1 cellular context compared by ENCODE assay signal in the genomic region with DNA sequence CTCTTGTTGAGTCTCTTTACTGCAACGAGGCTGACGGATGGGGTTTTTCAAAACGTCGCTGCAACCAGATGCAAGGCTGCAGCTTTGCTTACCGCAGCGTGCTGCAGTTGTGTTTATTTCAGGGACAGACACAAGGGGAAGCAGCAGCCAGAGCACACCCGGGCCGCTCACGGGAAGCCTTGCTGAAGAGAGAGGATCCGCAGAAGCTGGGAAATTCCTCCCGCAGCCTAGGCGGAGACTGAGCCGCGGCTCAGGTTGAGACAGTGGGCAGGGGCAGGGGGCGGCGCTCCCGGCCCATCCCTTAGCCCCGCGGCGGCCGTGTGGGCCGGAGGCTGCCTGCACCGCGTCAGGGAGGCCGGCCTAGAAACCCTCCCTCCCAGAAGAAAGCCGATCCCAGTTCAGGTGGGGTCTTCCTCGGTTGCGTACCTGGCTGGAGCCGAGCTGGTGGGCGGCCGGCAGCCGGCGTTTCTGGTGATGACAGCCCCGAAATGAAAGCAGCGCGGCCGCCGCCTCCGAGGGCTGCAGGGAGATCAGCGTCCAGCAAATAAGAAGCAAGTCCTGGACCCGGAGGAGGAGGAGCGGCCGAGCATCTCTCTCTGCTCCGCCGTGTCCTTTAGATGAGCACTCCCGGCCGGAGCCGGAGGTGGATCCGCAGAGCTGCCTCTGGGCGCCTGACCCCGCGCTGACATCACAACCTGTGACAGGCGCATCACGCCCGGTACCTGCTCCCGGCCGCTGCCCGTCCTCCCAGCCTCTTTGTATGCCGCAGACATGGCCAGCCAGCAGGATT.
A peak's percentile ranks its signal among the peaks of the same experiment; 100 is the strongest.
TF ChIP-seq lines count a peak whose summit lies in the region.

A gene (plus strand): TSS at position 750 of the 790 bp plus-strand sequence. CDS start 22 bp downstream, at position 772.

TF ChIP-seq in HepG2, 621 proteins besides CTCF, POLR2A, EP300 and RAD21 (continued from another document and continues in another):
- TF ChIP-seq, protein P1, sequence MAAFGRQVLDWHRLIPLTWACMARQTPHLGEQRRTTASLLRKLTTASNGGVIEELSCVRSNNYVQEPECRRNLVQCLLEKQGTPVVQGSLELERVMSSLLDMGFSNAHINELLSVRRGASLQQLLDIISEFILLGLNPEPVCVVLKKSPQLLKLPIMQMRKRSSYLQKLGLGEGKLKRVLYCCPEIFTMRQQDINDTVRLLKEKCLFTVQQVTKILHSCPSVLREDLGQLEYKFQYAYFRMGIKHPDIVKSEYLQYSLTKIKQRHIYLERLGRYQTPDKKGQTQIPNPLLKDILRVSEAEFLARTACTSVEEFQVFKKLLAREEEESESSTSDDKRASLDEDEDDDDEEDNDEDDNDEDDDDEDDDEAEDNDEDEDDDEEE (CRISPR knock-in tag; IDR thresholded peaks at IDR 0.05): no peak
- TF ChIP-seq ZSCAN25 (CRISPR knock-in tag; IDR thresholded peaks at IDR 0.05): 0 out of 2 replicates have a peak, but pooled peaks have one; percentile 18
- TF ChIP-seq ZBTB20 (CRISPR knock-in tag; IDR thresholded peaks at IDR 0.05; ENCODE audit: borderline replicate concordance, low read depth): 0 out of 2 replicates have a peak, but pooled peaks have one; percentile 48
- no peak for TF ChIP-seq TRIM24 (CRISPR knock-in tag; IDR thresholded peaks at IDR 0.05)
- TF ChIP-seq CBX5 (CRISPR knock-in tag; IDR thresholded peaks at IDR 0.05; ENCODE audit: borderline replicate concordance): peak; percentile 34; the same call in 1 of the 2 replicates
- no peak for TF ChIP-seq ZBTB42 (CRISPR knock-in tag; IDR thresholded peaks at IDR 0.05)
- TF ChIP-seq, protein P2, sequence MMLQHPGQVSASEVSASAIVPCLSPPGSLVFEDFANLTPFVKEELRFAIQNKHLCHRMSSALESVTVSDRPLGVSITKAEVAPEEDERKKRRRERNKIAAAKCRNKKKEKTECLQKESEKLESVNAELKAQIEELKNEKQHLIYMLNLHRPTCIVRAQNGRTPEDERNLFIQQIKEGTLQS (CRISPR knock-in tag; IDR thresholded peaks at IDR 0.05): 0 out of 2 replicates have a peak, but pooled peaks have one; percentile 40
- TF ChIP-seq ZFP36L2 (CRISPR knock-in tag; IDR thresholded peaks at IDR 0.05): no peak
- no peak for TF ChIP-seq PCBP2 (optimal IDR thresholded peaks at IDR 0.05; ENCODE audit: low read depth, low read length, poor library complexity, severe bottlenecking)
- TF ChIP-seq, protein P3, sequence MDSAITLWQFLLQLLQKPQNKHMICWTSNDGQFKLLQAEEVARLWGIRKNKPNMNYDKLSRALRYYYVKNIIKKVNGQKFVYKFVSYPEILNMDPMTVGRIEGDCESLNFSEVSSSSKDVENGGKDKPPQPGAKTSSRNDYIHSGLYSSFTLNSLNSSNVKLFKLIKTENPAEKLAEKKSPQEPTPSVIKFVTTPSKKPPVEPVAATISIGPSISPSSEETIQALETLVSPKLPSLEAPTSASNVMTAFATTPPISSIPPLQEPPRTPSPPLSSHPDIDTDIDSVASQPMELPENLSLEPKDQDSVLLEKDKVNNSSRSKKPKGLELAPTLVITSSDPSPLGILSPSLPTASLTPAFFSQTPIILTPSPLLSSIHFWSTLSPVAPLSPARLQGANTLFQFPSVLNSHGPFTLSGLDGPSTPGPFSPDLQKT (CRISPR knock-in tag; IDR thresholded peaks at IDR 0.05; ENCODE audit: borderline replicate concordance): no peak
- no peak for TF ChIP-seq ZNF75D (CRISPR knock-in tag; IDR thresholded peaks at IDR 0.05; ENCODE audit: borderline replicate concordance)
- TF ChIP-seq, protein P4, sequence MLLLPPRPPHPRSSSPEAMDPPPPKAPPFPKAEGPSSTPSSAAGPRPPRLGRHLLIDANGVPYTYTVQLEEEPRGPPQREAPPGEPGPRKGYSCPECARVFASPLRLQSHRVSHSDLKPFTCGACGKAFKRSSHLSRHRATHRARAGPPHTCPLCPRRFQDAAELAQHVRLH (CRISPR knock-in tag; IDR thresholded peaks at IDR 0.05; ENCODE audit: borderline replicate concordance, low read depth): no peak; the same call in 1 of the 2 replicates
- TF ChIP-seq ZNF607 (CRISPR knock-in tag; IDR thresholded peaks at IDR 0.05; ENCODE audit: borderline replicate concordance): no peak; the same call in 1 of the 2 replicates
- TF ChIP-seq ZNF354B (CRISPR knock-in tag; IDR thresholded peaks at IDR 0.05): no peak
- TF ChIP-seq, protein P5, sequence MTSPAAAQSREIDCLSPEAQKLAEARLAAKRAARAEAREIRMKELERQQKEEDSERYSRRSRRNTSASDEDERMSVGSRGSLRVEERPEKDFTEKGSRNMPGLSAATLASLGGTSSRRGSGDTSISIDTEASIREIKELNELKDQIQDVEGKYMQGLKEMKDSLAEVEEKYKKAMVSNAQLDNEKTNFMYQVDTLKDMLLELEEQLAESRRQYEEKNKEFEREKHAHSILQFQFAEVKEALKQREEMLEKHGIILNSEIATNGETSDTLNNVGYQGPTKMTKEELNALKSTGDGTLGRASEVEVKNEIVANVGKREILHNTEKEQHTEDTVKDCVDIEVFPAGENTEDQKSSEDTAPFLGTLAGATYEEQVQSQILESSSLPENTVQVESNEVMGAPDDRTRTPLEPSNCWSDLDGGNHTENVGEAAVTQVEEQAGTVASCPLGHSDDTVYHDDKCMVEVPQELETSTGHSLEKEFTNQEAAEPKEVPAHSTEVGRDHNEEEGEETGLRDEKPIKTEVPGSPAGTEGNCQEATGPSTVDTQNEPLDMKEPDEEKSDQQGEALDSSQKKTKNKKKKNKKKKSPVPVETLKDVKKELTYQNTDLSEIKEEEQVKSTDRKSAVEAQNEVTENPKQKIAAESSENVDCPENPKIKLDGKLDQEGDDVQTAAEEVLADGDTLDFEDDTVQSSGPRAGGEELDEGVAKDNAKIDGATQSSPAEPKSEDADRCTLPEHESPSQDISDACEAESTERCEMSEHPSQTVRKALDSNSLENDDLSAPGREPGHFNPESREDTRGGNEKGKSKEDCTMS (CRISPR knock-in tag; conservative IDR thresholded peaks at IDR 0.05): no peak
- peak; percentile 78 for TF ChIP-seq POLR2G (IDR thresholded peaks at IDR 0.05; ENCODE audit: low read depth, low read length)
- TF ChIP-seq, protein P6, sequence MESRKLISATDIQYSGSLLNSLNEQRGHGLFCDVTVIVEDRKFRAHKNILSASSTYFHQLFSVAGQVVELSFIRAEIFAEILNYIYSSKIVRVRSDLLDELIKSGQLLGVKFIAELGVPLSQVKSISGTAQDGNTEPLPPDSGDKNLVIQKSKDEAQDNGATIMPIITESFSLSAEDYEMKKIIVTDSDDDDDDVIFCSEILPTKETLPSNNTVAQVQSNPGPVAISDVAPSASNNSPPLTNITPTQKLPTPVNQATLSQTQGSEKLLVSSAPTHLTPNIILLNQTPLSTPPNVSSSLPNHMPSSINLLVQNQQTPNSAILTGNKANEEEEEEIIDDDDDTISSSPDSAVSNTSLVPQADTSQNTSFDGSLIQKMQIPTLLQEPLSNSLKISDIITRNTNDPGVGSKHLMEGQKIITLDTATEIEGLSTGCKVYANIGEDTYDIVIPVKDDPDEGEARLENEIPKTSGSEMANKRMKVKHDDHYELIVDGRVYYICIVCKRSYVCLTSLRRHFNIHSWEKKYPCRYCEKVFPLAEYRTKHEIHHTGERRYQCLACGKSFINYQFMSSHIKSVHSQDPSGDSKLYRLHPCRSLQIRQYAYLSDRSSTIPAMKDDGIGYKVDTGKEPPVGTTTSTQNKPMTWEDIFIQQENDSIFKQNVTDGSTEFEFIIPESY (CRISPR knock-in tag; IDR thresholded peaks at IDR 0.05): no peak
- TF ChIP-seq HNF4A (CRISPR knock-in tag; IDR thresholded peaks at IDR 0.05): peak; percentile 28; the same call in 1 of the 2 replicates
- no peak for TF ChIP-seq ZNF546 (CRISPR knock-in tag; conservative IDR thresholded peaks at IDR 0.05)
- peak; percentile 82 for TF ChIP-seq HOXA3 (CRISPR knock-in tag; IDR thresholded peaks at IDR 0.05)
- TF ChIP-seq, protein P7, sequence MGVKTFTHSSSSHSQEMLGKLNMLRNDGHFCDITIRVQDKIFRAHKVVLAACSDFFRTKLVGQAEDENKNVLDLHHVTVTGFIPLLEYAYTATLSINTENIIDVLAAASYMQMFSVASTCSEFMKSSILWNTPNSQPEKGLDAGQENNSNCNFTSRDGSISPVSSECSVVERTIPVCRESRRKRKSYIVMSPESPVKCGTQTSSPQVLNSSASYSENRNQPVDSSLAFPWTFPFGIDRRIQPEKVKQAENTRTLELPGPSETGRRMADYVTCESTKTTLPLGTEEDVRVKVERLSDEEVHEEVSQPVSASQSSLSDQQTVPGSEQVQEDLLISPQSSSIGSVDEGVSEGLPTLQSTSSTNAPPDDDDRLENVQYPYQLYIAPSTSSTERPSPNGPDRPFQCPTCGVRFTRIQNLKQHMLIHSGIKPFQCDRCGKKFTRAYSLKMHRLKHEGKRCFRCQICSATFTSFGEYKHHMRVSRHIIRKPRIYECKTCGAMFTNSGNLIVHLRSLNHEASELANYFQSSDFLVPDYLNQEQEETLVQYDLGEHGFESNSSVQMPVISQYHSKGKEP (CRISPR knock-in tag; IDR thresholded peaks at IDR 0.05): 0 out of 2 replicates have a peak, but pooled peaks have one; percentile 15
- TF ChIP-seq ZNF124 (CRISPR knock-in tag; IDR thresholded peaks at IDR 0.05): peak; percentile 39; the same call in 1 of the 2 replicates
- TF ChIP-seq ZNF382 (CRISPR knock-in tag; IDR thresholded peaks at IDR 0.05; ENCODE audit: borderline replicate concordance): no peak
- TF ChIP-seq NCOA2 (CRISPR knock-in tag; IDR thresholded peaks at IDR 0.05): peak; percentile 29; the same call in 1 of the 2 replicates
- no peak; the same call in 1 of the 2 replicates for TF ChIP-seq NFYB (CRISPR knock-in tag; IDR thresholded peaks at IDR 0.05)
- peak; percentile 76 for TF ChIP-seq NFKB2 (CRISPR knock-in tag; IDR thresholded peaks at IDR 0.05; ENCODE audit: borderline replicate concordance)
- TF ChIP-seq ZNF788 (CRISPR knock-in tag; IDR thresholded peaks at IDR 0.05; ENCODE audit: borderline replicate concordance): 0 out of 2 replicates have a peak, but pooled peaks have one; percentile 1
- TF ChIP-seq NR2F6 (IDR thresholded peaks at IDR 0.05): peak; percentile 17; the same call in 1 of the 2 replicates
- TF ChIP-seq NR2F6 (CRISPR knock-in tag; IDR thresholded peaks at IDR 0.05): peak; percentile 59; the same call in 1 of the 2 replicates
- TF ChIP-seq, protein P8, sequence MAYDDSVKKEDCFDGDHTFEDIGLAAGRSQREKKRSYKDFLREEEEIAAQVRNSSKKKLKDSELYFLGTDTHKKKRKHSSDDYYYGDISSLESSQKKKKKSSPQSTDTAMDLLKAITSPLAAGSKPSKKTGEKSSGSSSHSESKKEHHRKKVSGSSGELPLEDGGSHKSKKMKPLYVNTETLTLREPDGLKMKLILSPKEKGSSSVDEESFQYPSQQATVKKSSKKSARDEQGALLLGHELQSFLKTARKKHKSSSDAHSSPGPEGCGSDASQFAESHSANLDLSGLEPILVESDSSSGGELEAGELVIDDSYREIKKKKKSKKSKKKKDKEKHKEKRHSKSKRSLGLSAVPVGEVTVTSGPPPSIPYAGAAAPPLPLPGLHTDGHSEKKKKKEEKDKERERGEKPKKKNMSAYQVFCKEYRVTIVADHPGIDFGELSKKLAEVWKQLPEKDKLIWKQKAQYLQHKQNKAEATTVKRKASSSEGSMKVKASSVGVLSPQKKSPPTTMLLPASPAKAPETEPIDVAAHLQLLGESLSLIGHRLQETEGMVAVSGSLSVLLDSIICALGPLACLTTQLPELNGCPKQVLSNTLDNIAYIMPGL (CRISPR knock-in tag; IDR thresholded peaks at IDR 0.05; ENCODE audit: borderline replicate concordance in 1 of 2, low read depth in 1 of 2): peak; percentile 60 to 85; a peak in 3 of 4 replicates
- TF ChIP-seq, protein P9, sequence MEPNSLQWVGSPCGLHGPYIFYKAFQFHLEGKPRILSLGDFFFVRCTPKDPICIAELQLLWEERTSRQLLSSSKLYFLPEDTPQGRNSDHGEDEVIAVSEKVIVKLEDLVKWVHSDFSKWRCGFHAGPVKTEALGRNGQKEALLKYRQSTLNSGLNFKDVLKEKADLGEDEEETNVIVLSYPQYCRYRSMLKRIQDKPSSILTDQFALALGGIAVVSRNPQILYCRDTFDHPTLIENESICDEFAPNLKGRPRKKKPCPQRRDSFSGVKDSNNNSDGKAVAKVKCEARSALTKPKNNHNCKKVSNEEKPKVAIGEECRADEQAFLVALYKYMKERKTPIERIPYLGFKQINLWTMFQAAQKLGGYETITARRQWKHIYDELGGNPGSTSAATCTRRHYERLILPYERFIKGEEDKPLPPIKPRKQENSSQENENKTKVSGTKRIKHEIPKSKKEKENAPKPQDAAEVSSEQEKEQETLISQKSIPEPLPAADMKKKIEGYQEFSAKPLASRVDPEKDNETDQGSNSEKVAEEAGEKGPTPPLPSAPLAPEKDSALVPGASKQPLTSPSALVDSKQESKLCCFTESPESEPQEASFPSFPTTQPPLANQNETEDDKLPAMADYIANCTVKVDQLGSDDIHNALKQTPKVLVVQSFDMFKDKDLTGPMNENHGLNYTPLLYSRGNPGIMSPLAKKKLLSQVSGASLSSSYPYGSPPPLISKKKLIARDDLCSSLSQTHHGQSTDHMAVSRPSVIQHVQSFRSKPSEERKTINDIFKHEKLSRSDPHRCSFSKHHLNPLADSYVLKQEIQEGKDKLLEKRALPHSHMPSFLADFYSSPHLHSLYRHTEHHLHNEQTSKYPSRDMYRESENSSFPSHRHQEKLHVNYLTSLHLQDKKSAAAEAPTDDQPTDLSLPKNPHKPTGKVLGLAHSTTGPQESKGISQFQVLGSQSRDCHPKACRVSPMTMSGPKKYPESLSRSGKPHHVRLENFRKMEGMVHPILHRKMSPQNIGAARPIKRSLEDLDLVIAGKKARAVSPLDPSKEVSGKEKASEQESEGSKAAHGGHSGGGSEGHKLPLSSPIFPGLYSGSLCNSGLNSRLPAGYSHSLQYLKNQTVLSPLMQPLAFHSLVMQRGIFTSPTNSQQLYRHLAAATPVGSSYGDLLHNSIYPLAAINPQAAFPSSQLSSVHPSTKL (CRISPR knock-in tag; IDR thresholded peaks at IDR 0.05): peak; percentile 43
- peak; percentile 31; the same call in 1 of the 2 replicates for TF ChIP-seq RXRB (CRISPR knock-in tag; IDR thresholded peaks at IDR 0.05; ENCODE audit: borderline replicate concordance)
- peak; percentile 62; the same call in 1 of the 2 replicates for TF ChIP-seq ZNF12 (CRISPR knock-in tag; IDR thresholded peaks at IDR 0.05)
- TF ChIP-seq ZNF703 (CRISPR knock-in tag; IDR thresholded peaks at IDR 0.05; ENCODE audit: borderline replicate concordance): peak; percentile 80; the same call in 1 of the 2 replicates
